Comparison of ENCODE assay signal across 24 cellular contexts in the genomic region with DNA sequence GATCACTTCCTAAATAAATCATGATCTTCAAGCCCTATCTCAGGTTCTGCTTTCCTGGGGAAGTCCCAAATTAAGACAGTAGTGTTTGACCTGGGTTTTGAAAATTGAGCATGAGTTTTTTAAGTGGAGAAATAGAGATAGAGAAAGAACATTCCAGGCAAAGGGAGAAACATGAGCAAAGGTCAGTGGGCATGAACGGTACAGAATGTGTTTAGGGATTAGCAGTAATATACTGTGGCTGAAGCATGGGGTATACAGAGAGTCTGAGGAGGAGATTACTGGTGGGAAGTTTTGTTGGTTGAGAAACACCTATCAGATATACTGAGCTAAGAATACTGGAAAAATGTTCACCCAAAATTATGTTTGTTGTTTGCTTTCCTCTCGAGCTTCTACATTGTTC.
"Had no signal": no experiment of that assay in that cellular context is flagged by ENCODE, and none has a peak within 500 bp of the region (broad histone marks: within the 10 kb centered on the region; RNA-seq: fewer than 3 reads in every experiment).

No MANE protein-coding gene starts in this region.

- H3K4me1 Mint-ChIP-seq: stimulated activated memory B cell treated with anti-CD40 and anti-IgM and Interleukin-4, amounts not matched to agents 10 μg/mL and 1 μg/mL and 100 μg/mL, for 72 hours had no signal

- H3K27ac ChIP-seq: coronary artery, esophagus squamous epithelium, neural progenitor cell, prostate gland, right atrium auricular region, sigmoid colon, thoracic aorta, tibial nerve, upper lobe of left lung had no signal

- H3K36me3 ChIP-seq: esophagus squamous epithelium, neural progenitor cell, prostate gland, right atrium auricular region, sigmoid colon, thoracic aorta, tibial nerve, upper lobe of left lung had no signal

- ATAC-seq: mucosa of descending colon; natural killer cell treated with Interleukin-12 subunit alpha and Interleukin-12 subunit beta and Interleukin-15 and Interleukin-18, amount 100 ng/mL, for 72 hours; stimulated activated memory B cell treated with anti-CD40 and anti-IgM and Interleukin-4, amounts not matched to agents 10 μg/mL and 1 μg/mL and 100 μg/mL, for 72 hours had no signal

- H3K9me3 ChIP-seq: esophagus squamous epithelium, mucosa of descending colon, prostate gland, right atrium auricular region, sigmoid colon, thoracic aorta, tibial nerve, upper lobe of left lung had no signal

- H3K4me3 ChIP-seq: coronary artery, esophagus squamous epithelium, lung, mucosa of descending colon, neural progenitor cell, prostate gland, right atrium auricular region, sigmoid colon, thoracic aorta, tibial nerve, upper lobe of left lung had no signal

- H3K9me3 Mint-ChIP-seq: mesothelial cell of epicardium; naive B cell; natural killer cell treated with Interleukin-12 subunit alpha and Interleukin-12 subunit beta and Interleukin-15 and Interleukin-18, amount 100 ng/mL, for 72 hours; neural progenitor cell; stimulated activated memory B cell treated with anti-CD40 and anti-IgM and Interleukin-4, amounts not matched to agents 10 μg/mL and 1 μg/mL and 100 μg/mL, for 72 hours; stimulated activated naive CD8-positive, alpha-beta T cell treated with anti-CD3 and anti-CD28 coated beads, Interleukin-15, Interleukin-2, amounts not matched to agents 100 ng/mL and 50 ng/mL, for 24 hours had no signal

- H3K4me3 Mint-ChIP-seq: mesothelial cell of epicardium; naive B cell; natural killer cell treated with Interleukin-12 subunit alpha and Interleukin-12 subunit beta and Interleukin-15 and Interleukin-18, amount 100 ng/mL, for 72 hours; neural progenitor cell; stimulated activated memory B cell treated with anti-CD40 and anti-IgM and Interleukin-4, amounts not matched to agents 10 μg/mL and 1 μg/mL and 100 μg/mL, for 72 hours; stimulated activated naive CD8-positive, alpha-beta T cell treated with anti-CD3 and anti-CD28 coated beads, Interleukin-15, Interleukin-2, amounts not matched to agents 100 ng/mL and 50 ng/mL, for 24 hours had no signal

- H3K27me3 Mint-ChIP-seq: natural killer cell treated with Interleukin-12 subunit alpha and Interleukin-12 subunit beta and Interleukin-15 and Interleukin-18, amount 100 ng/mL, for 72 hours; stimulated activated naive CD8-positive, alpha-beta T cell treated with anti-CD3 and anti-CD28 coated beads, Interleukin-15, Interleukin-2, amounts not matched to agents 100 ng/mL and 50 ng/mL, for 24 hours had no signal

- H3K27me3 ChIP-seq: esophagus squamous epithelium, neural progenitor cell, right atrium auricular region, sigmoid colon, tibial nerve, upper lobe of left lung had no signal

- H3K9ac ChIP-seq: neural progenitor cell had no signal

- H2AFZ ChIP-seq: neural progenitor cell had no signal

- FAIRE-seq: endothelial cell of umbilical vein, keratinocyte, urothelium cell line had no signal

- H3K4me2 ChIP-seq: neural progenitor cell had no signal

- H3K27ac Mint-ChIP-seq: mesothelial cell of epicardium; natural killer cell treated with Interleukin-12 subunit alpha and Interleukin-12 subunit beta and Interleukin-15 and Interleukin-18, amount 100 ng/mL, for 72 hours; neural progenitor cell; stimulated activated memory B cell treated with anti-CD40 and anti-IgM and Interleukin-4, amounts not matched to agents 10 μg/mL and 1 μg/mL and 100 μg/mL, for 72 hours; stimulated activated naive CD8-positive, alpha-beta T cell treated with anti-CD3 and anti-CD28 coated beads, Interleukin-15, Interleukin-2, amounts not matched to agents 100 ng/mL and 50 ng/mL, for 24 hours had no signal

- DNase-seq: dermis blood vessel endothelial cell; effector memory CD4-positive, alpha-beta T cell; esophagus squamous epithelium; foreskin melanocyte; mesenchymal stem cell; mucosa of descending colon; naive B cell; sigmoid colon; stimulated activated CD4-positive, alpha-beta T cell treated with anti-CD3 and anti-CD28 coated beads, Interleukin-4, amount 100 ng/mL, for 4 hours; upper lobe of left lung had no signal

- H3K36me3 Mint-ChIP-seq: mesothelial cell of epicardium; natural killer cell treated with Interleukin-12 subunit alpha and Interleukin-12 subunit beta and Interleukin-15 and Interleukin-18, amount 100 ng/mL, for 72 hours; neural progenitor cell; stimulated activated memory B cell treated with anti-CD40 and anti-IgM and Interleukin-4, amounts not matched to agents 10 μg/mL and 1 μg/mL and 100 μg/mL, for 72 hours had no signal

- H3K4me1 ChIP-seq: neural progenitor cell, prostate gland had no signal
